Comparison of ENCODE assay signal across 21 cellular contexts in genomic region chr18:24805156-24805555, GRCh38.
"Had no signal": no experiment of that assay in that cellular context is flagged by ENCODE, and none has a peak within 500 bp of the region (broad histone marks: within the 10 kb centered on the region; RNA-seq: fewer than 3 reads in every experiment).

No MANE protein-coding gene starts in this region.

- FAIRE-seq: endothelial cell of umbilical vein, frontal cortex, kidney had no signal

- ATAC-seq: foreskin keratinocyte, gastroesophageal sphincter, heart left ventricle, left lung, left ventricle myocardium superior, lower lobe of right lung had no signal

- H3K9me3 ChIP-seq: lower lobe of right lung had no signal

- H3K27ac ChIP-seq: esophagus muscularis mucosa, foreskin keratinocyte, gastroesophageal sphincter, heart left ventricle, hepatocyte, left lung, lower lobe of right lung had no signal

- H3K36me3 ChIP-seq: esophagus muscularis mucosa, gastroesophageal sphincter, heart left ventricle, left lung, lower lobe of right lung had no signal

- DNase-seq: cerebellar nuclear complex; cortex of kidney; effector CD8-positive, alpha-beta T cell; foreskin keratinocyte; heart left ventricle; hypothalamus; immature natural killer cell; islet precursor cell; kidney; kidney glomerular epithelial cell; left lung; left ventricle myocardium superior; lower lobe of right lung; mesenchymal stem cell; midbrain; naive B cell had no signal

- H3K27me3 ChIP-seq: esophagus muscularis mucosa, foreskin keratinocyte, gastroesophageal sphincter, heart left ventricle, hepatocyte, left lung had no signal

- H3K4me1 ChIP-seq: esophagus muscularis mucosa, foreskin keratinocyte, gastroesophageal sphincter, heart left ventricle, left lung, lower lobe of right lung had no signal

- H3K4me3 ChIP-seq: esophagus muscularis mucosa, gastroesophageal sphincter, heart left ventricle, hepatocyte, left lung, lower lobe of right lung had no signal
